Comparison of ENCODE assay signal across 8 cellular contexts in genomic region chr6:14638932-14639875, GRCh38.
DNase-seq lines count a peak whose midpoint lies in the region; ATAC-seq and TF ChIP-seq lines count a peak whose summit lies in the region.

No MANE protein-coding gene starts in this region.

- H3K4me3 ChIP-seq in ACC112 (ENCODE audit: low read depth, low read length) (peak overlapping the region; percentile 31), esophagus squamous epithelium (peak overlapping the region in 3 of 4 donors; percentile 16 to 43 (median 19)), neutrophil (ENCODE audit: low read depth in 1 of 2, low read length in 1 of 2) (no peak overlapping the region)

- H3K27ac ChIP-seq in ACC112 (ENCODE audit: low read depth, low read length) = no peak overlapping the region
- H3K27ac ChIP-seq in H9 (ENCODE audit: insufficient read length, low read depth, low read length) = peak overlapping the region; percentile 73
- peak overlapping the region in 2 of 4 donors; percentile 42 to 57 for H3K27ac ChIP-seq in esophagus squamous epithelium
- H3K27ac ChIP-seq in neutrophil = peak overlapping the region; percentile 17

- H2BK120ac ChIP-seq in H9 (ENCODE audit: low read depth, low read length, poor library complexity, severe bottlenecking) = no peak overlapping the region

- H3T11ph ChIP-seq in H9 (ENCODE audit: low read length) = no peak overlapping the region

- no peaks in the 10 kb centered on the region for H3K9me3 Mint-ChIP-seq in H9
- H3K9me3 Mint-ChIP-seq in activated naive CD4-positive, alpha-beta T cell treated with anti-CD3 and anti-CD28 coated beads for 36 hours = no peaks in the 10 kb centered on the region

- H3K79me2 ChIP-seq in ACC112 (ENCODE audit: control insufficient read depth, insufficient read depth, low read length, unreplicated experiment) = no peaks in the 10 kb centered on the region
- no peaks in the 10 kb centered on the region for H3K79me2 ChIP-seq in H9 (ENCODE audit: insufficient read depth, low read length)

- H3K4me3 Mint-ChIP-seq in H9 = peak overlapping the region in 1 of 2 experiments; percentile 58; a peak in 3 of 5 replicates
- H3K4me3 Mint-ChIP-seq in activated naive CD4-positive, alpha-beta T cell treated with anti-CD3 and anti-CD28 coated beads for 36 hours = no peak overlapping the region

- no peaks in the 10 kb centered on the region for H3K79me1 ChIP-seq in H9 (ENCODE audit: insufficient read depth, low read depth, low read length, poor library complexity, severe bottlenecking)

- no peak overlapping the region for H2BK5ac ChIP-seq in H9 (ENCODE audit: insufficient read length, low read length)

- no peak overlapping the region for H3K18ac ChIP-seq in H9 (ENCODE audit: insufficient read length, low read depth, low read length)

- H3K4ac ChIP-seq in H9 (ENCODE audit: low read depth, low read length) = no peak overlapping the region

- H3K4me1 ChIP-seq in ACC112 (ENCODE audit: control insufficient read depth, insufficient read depth, low read length, unreplicated experiment) = peaks cover 10% of the 10 kb centered on the region
- H3K4me1 ChIP-seq in H9 (ENCODE audit: insufficient read depth, low read length) = peaks cover 40% of the 10 kb centered on the region
- peaks cover 5 to 20% (median 10%) of the 10 kb centered on the region in 3 donors for H3K4me1 ChIP-seq in esophagus squamous epithelium
- H3K4me1 ChIP-seq in neutrophil (ENCODE audit: control insufficient read depth in 1 of 2, insufficient read depth in 1 of 2, low read depth in 1 of 2, low read length in 1 of 2) = peaks cover 16 to 22% of the 10 kb centered on the region in 2 experiments

- H4K91ac ChIP-seq in H9 (ENCODE audit: insufficient read length, low read depth, low read length) = no peak overlapping the region

- H3K27ac Mint-ChIP-seq in H9 = peak overlapping the region; percentile 82 to 98 (median 85)
- no peak overlapping the region for H3K27ac Mint-ChIP-seq in activated naive CD4-positive, alpha-beta T cell treated with anti-CD3 and anti-CD28 coated beads for 36 hours

- H3K9me3 ChIP-seq in H9 (ENCODE audit: control insufficient read depth, low read depth, low read length) = no peaks in the 10 kb centered on the region
- H3K9me3 ChIP-seq in esophagus squamous epithelium = no peaks in the 10 kb centered on the region
- H3K9me3 ChIP-seq in neutrophil = no peaks in the 10 kb centered on the region

- no peak overlapping the region for H3K23ac ChIP-seq in H9 (ENCODE audit: insufficient read length, low read depth, low read length)

- H2AFZ ChIP-seq in ACC112 (ENCODE audit: low read length, unreplicated experiment) = peak overlapping the region; percentile 91
- H2AFZ ChIP-seq in H9 (ENCODE audit: low read length) = no peak overlapping the region

- H4K20me1 ChIP-seq in H9 (ENCODE audit: control insufficient read depth, insufficient read depth, insufficient read length) = no peaks in the 10 kb centered on the region

- no peaks in the 10 kb centered on the region for H3K36me3 Mint-ChIP-seq in H9 (ENCODE audit: insufficient read depth in 1 of 3, low read depth in 3 of 3)
- H3K36me3 Mint-ChIP-seq in activated naive CD4-positive, alpha-beta T cell treated with anti-CD3 and anti-CD28 coated beads for 36 hours (ENCODE audit: low read depth) = no peaks in the 10 kb centered on the region

- TF ChIP-seq CTCF in H9 (conservative IDR thresholded peaks at IDR 0.05) = no peak; the same call in 1 of the 3 replicates
- TF ChIP-seq CTCF in esophagus squamous epithelium (IDR thresholded peaks at IDR 0.05) = peak in 2 of 6 experiments; percentile 19 to 29
- no peak for TF ChIP-seq CTCF in neutrophil (IDR thresholded peaks at IDR 0.05)

- H3K14ac ChIP-seq in H9 (ENCODE audit: insufficient read depth, low read length) = no peak overlapping the region

- no peaks in the 10 kb centered on the region for H3K27me3 ChIP-seq in ACC112 (ENCODE audit: insufficient read depth, low read length)
- H3K27me3 ChIP-seq in H9 (ENCODE audit: insufficient read depth, low read length) = no peaks in the 10 kb centered on the region
- H3K27me3 ChIP-seq in esophagus squamous epithelium = no peaks in the 10 kb centered on the region
- H3K27me3 ChIP-seq in neutrophil = no peaks in the 10 kb centered on the region

- CTCF ChIA-PET in activated naive CD4-positive, alpha-beta T cell treated with anti-CD3 and anti-CD28 coated beads for 36 hours (lab: Charles Lee) = interaction anchor here (0.7 to 1.0 kb wide), 2 partner anchors 17 to 18 kb away, joined by 3 to 4 read pairs; no protein-coding TSS in a partner anchor

- no peak overlapping the region for H3K56ac ChIP-seq in H9 (ENCODE audit: insufficient read length, low read depth, low read length)

- no peak overlapping the region for H3K9ac ChIP-seq in H9 (ENCODE audit: extremely low read depth, insufficient read length, low read length)

- DNase-seq in H9 = no peak
- DNase-seq in NCI-H82 (lab: John Stamatoyannopoulos, UW) = peak; percentile 97
- no peak for DNase-seq in esophagus squamous epithelium (lab: John Stamatoyannopoulos, UW)
- no peak for DNase-seq in activated naive CD4-positive, alpha-beta T cell treated with anti-CD3 and anti-CD28 coated beads for 36 hours

- H2AK5ac ChIP-seq in H9 (ENCODE audit: insufficient read length, low read length) = no peak overlapping the region

- peaks cover 65 to 77% of the 10 kb centered on the region in 2 experiments for H3K4me1 Mint-ChIP-seq in H9
- H3K4me1 Mint-ChIP-seq in activated naive CD4-positive, alpha-beta T cell treated with anti-CD3 and anti-CD28 coated beads for 36 hours (ENCODE audit: low read depth) = peaks cover 48% of the 10 kb centered on the region

- ATAC-seq in HG03521 (IDR thresholded peaks at IDR 0.05; ENCODE audit: unreplicated experiment) (no peak), HG03196 (IDR thresholded peaks at IDR 0.05; ENCODE audit: unreplicated experiment) (no peak)

- H2BK15ac ChIP-seq in H9 (ENCODE audit: low read depth, low read length) = no peak overlapping the region

- H3K36me3 ChIP-seq in ACC112 (ENCODE audit: insufficient read depth, low read length) (no peaks in the 10 kb centered on the region), esophagus squamous epithelium (no peaks in the 10 kb centered on the region), neutrophil (no peaks in the 10 kb centered on the region)

- no peaks in the 10 kb centered on the region for H3K23me2 ChIP-seq in H9 (ENCODE audit: insufficient read length, low read depth, low read length, poor library complexity, severe bottlenecking)

- no peak overlapping the region for H4K5ac ChIP-seq in H9 (ENCODE audit: insufficient read length, low read depth, low read length)

- no peaks in the 10 kb centered on the region for H3K27me3 Mint-ChIP-seq in H9 (ENCODE audit: low read depth)
- H3K27me3 Mint-ChIP-seq in activated naive CD4-positive, alpha-beta T cell treated with anti-CD3 and anti-CD28 coated beads for 36 hours (ENCODE audit: low read depth) = no peaks in the 10 kb centered on the region

- intact Hi-C loops in esophagus squamous epithelium (cut with DNase I) = no loop called here
- intact Hi-C loops in activated naive CD4-positive, alpha-beta T cell treated with anti-CD3 and anti-CD28 coated beads for 36 hours (cut with micrococcal nuclease) = loop anchor here (5.0 to 10.0 kb wide), 2 partner anchors 367 to 846 kb away; no protein-coding TSS in a partner anchor

- H3K4me2 ChIP-seq in H9 (ENCODE audit: insufficient read depth, insufficient read length, low read length) = peak overlapping the region; percentile 8

- WGBS in H9 (ENCODE audit: extremely low coverage, insufficient read length, low lambda C conversion rate) = no CpG with 5 or more reads among the region's 13 CpGs
- WGBS in esophagus squamous epithelium, 2 donors = 10 to 11% methylated on average over 10 to 13 of the region's 13 CpGs

- no peak for TF ChIP-seq POLR2A in esophagus squamous epithelium (IDR thresholded peaks at IDR 0.05)

- H4K8ac ChIP-seq in H9 (replicated peaks; ENCODE audit: insufficient read length, low read depth, low read length) = no peak overlapping the region

- H2BK12ac ChIP-seq in H9 (ENCODE audit: insufficient read length, low read depth, low read length) = no peak overlapping the region

- no peak overlapping the region for H2BK20ac ChIP-seq in H9 (ENCODE audit: low read depth, low read length, poor library complexity, severe bottlenecking)

Comparison
In these comparisons a context has a peak if more than half of its experiments do, and no peak if none do; other contexts are left out.
1. H3K4me3 ChIP-seq: peak in ACC112 (single experiment) and esophagus squamous epithelium (3 of 4); none in neutrophil (0 of 2).